ENCODE assay signal across 1 cellular context in the genomic region with DNA sequence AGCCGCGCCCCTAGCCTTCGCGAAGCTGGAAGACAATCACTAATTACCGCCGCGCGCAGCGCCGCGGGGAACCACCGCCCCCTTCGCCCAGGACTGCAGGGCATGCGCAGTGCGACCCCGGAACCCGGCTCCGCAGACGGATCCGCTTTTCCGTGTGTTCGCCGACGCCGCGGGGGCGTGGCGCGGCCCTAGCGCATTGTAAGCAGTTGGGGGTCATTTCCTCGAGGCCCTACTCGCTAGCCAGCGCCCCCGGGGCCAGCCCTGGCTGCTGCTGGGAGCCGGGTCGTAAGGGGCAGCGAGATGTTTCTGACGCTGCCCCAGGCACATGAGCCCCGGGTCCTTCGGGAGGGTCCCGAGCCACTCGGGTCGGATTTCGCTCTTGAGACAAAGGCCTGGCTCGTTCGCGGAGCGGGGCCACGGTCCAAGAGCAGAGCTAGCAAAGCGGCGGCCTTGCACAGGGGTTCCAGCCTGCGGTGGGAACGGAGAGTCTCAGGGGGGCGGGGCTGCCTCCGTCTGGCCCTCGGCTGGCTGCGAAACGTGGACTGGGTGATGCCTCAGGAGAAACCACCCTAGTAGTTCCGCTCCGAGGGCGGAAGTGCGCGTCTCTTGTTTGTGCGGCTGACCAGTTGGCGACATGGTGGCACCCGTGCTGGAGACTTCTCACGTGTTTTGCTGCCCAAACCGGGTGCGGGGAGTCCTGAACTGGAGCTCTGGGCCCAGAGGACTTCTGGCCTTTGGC.
TF ChIP-seq lines count a peak whose summit lies in the region.

A gene with protein sequence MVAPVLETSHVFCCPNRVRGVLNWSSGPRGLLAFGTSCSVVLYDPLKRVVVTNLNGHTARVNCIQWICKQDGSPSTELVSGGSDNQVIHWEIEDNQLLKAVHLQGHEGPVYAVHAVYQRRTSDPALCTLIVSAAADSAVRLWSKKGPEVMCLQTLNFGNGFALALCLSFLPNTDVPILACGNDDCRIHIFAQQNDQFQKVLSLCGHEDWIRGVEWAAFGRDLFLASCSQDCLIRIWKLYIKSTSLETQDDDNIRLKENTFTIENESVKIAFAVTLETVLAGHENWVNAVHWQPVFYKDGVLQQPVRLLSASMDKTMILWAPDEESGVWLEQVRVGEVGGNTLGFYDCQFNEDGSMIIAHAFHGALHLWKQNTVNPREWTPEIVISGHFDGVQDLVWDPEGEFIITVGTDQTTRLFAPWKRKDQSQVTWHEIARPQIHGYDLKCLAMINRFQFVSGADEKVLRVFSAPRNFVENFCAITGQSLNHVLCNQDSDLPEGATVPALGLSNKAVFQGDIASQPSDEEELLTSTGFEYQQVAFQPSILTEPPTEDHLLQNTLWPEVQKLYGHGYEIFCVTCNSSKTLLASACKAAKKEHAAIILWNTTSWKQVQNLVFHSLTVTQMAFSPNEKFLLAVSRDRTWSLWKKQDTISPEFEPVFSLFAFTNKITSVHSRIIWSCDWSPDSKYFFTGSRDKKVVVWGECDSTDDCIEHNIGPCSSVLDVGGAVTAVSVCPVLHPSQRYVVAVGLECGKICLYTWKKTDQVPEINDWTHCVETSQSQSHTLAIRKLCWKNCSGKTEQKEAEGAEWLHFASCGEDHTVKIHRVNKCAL (plus strand): TSS at position 600 of the 739 bp plus-strand sequence. CDS start 35 bp downstream, at position 635.
A gene with protein sequence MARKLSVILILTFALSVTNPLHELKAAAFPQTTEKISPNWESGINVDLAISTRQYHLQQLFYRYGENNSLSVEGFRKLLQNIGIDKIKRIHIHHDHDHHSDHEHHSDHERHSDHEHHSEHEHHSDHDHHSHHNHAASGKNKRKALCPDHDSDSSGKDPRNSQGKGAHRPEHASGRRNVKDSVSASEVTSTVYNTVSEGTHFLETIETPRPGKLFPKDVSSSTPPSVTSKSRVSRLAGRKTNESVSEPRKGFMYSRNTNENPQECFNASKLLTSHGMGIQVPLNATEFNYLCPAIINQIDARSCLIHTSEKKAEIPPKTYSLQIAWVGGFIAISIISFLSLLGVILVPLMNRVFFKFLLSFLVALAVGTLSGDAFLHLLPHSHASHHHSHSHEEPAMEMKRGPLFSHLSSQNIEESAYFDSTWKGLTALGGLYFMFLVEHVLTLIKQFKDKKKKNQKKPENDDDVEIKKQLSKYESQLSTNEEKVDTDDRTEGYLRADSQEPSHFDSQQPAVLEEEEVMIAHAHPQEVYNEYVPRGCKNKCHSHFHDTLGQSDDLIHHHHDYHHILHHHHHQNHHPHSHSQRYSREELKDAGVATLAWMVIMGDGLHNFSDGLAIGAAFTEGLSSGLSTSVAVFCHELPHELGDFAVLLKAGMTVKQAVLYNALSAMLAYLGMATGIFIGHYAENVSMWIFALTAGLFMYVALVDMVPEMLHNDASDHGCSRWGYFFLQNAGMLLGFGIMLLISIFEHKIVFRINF (minus strand): TSS at position 41 of the 739 bp plus-strand sequence. CDS start 2,333 bp downstream, outside the sequence.

TF ChIP-seq in GM23338, 12 proteins besides CTCF, POLR2A, EP300 and RAD21 (continued from another document):
- TF ChIP-seq, protein P1, sequence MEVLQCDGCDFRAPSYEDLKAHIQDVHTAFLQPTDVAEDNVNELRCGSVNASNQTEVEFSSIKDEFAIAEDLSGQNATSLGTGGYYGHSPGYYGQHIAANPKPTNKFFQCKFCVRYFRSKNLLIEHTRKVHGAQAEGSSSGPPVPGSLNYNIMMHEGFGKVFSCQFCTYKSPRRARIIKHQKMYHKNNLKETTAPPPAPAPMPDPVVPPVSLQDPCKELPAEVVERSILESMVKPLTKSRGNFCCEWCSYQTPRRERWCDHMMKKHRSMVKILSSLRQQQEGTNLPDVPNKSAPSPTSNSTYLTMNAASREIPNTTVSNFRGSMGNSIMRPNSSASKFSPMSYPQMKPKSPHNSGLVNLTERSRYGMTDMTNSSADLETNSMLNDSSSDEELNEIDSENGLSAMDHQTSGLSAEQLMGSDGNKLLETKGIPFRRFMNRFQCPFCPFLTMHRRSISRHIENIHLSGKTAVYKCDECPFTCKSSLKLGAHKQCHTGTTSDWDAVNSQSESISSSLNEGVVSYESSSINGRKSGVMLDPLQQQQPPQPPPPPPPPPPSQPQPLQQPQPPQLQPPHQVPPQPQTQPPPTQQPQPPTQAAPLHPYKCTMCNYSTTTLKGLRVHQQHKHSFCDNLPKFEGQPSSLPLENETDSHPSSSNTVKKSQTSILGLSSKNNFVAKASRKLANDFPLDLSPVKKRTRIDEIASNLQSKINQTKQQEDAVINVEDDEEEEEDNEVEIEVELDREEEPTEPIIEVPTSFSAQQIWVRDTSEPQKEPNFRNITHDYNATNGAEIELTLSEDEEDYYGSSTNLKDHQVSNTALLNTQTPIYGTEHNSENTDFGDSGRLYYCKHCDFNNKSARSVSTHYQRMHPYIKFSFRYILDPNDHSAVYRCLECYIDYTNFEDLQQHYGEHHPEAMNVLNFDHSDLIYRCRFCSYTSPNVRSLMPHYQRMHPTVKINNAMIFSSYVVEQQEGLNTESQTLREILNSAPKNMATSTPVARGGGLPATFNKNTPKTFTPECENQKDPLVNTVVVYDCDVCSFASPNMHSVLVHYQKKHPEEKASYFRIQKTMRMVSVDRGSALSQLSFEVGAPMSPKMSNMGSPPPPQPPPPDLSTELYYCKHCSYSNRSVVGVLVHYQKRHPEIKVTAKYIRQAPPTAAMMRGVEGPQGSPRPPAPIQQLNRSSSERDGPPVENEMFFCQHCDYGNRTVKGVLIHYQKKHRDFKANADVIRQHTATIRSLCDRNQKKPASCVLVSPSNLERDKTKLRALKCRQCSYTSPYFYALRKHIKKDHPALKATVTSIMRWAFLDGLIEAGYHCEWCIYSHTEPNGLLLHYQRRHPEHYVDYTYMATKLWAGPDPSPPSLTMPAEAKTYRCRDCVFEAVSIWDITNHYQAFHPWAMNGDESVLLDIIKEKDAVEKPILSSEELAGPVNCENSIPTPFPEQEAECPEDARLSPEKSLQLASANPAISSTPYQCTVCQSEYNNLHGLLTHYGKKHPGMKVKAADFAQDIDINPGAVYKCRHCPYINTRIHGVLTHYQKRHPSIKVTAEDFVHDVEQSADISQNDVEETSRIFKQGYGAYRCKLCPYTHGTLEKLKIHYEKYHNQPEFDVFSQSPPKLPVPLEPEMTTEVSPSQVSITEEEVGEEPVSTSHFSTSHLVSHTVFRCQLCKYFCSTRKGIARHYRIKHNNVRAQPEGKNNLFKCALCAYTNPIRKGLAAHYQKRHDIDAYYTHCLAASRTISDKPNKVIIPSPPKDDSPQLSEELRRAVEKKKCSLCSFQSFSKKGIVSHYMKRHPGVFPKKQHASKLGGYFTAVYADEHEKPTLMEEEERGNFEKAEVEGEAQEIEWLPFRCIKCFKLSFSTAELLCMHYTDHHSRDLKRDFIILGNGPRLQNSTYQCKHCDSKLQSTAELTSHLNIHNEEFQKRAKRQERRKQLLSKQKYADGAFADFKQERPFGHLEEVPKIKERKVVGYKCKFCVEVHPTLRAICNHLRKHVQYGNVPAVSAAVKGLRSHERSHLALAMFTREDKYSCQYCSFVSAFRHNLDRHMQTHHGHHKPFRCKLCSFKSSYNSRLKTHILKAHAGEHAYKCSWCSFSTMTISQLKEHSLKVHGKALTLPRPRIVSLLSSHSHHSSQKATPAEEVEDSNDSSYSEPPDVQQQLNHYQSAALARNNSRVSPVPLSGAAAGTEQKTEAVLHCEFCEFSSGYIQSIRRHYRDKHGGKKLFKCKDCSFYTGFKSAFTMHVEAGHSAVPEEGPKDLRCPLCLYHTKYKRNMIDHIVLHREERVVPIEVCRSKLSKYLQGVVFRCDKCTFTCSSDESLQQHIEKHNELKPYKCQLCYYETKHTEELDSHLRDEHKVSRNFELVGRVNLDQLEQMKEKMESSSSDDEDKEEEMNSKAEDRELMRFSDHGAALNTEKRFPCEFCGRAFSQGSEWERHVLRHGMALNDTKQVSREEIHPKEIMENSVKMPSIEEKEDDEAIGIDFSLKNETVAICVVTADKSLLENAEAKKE (CRISPR knock-in tag; IDR thresholded peaks at IDR 0.05) = no peak
- TF ChIP-seq, protein P2, sequence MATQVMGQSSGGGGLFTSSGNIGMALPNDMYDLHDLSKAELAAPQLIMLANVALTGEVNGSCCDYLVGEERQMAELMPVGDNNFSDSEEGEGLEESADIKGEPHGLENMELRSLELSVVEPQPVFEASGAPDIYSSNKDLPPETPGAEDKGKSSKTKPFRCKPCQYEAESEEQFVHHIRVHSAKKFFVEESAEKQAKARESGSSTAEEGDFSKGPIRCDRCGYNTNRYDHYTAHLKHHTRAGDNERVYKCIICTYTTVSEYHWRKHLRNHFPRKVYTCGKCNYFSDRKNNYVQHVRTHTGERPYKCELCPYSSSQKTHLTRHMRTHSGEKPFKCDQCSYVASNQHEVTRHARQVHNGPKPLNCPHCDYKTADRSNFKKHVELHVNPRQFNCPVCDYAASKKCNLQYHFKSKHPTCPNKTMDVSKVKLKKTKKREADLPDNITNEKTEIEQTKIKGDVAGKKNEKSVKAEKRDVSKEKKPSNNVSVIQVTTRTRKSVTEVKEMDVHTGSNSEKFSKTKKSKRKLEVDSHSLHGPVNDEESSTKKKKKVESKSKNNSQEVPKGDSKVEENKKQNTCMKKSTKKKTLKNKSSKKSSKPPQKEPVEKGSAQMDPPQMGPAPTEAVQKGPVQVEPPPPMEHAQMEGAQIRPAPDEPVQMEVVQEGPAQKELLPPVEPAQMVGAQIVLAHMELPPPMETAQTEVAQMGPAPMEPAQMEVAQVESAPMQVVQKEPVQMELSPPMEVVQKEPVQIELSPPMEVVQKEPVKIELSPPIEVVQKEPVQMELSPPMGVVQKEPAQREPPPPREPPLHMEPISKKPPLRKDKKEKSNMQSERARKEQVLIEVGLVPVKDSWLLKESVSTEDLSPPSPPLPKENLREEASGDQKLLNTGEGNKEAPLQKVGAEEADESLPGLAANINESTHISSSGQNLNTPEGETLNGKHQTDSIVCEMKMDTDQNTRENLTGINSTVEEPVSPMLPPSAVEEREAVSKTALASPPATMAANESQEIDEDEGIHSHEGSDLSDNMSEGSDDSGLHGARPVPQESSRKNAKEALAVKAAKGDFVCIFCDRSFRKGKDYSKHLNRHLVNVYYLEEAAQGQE (IDR thresholded peaks at IDR 0.05; ENCODE audit: unreplicated experiment) = no peak
- TF ChIP-seq, protein P3, sequence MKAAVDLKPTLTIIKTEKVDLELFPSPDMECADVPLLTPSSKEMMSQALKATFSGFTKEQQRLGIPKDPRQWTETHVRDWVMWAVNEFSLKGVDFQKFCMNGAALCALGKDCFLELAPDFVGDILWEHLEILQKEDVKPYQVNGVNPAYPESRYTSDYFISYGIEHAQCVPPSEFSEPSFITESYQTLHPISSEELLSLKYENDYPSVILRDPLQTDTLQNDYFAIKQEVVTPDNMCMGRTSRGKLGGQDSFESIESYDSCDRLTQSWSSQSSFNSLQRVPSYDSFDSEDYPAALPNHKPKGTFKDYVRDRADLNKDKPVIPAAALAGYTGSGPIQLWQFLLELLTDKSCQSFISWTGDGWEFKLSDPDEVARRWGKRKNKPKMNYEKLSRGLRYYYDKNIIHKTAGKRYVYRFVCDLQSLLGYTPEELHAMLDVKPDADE (IDR thresholded peaks at IDR 0.05) = peak; percentile 71; the same call in 1 of the 2 replicates
- TF ChIP-seq ZNF331 (CRISPR knock-in tag; IDR thresholded peaks at IDR 0.05; ENCODE audit: low read depth) = no peak
